In genomic region chr17:60514053-60514452, GRCh38 we compare ENCODE assay signal across 22 cellular contexts.
"Had no signal": no experiment of that assay in that cellular context is flagged by ENCODE, and none has a peak within 500 bp of the region (broad histone marks: within the 10 kb centered on the region; RNA-seq: fewer than 3 reads in every experiment).

No MANE protein-coding gene starts in this region.

- H3K4me2 ChIP-seq: hepatocyte had no signal

- H3K27me3 ChIP-seq: adrenal gland, ascending aorta, brain microvascular endothelial cell, hepatocyte, testis, upper lobe of left lung had no signal

- DNase-seq: activated CD4-positive, alpha-beta memory T cell treated with anti-CD3 and anti-CD28 coated beads for 36 hours; activated CD4-positive, alpha-beta T cell treated with anti-CD3 and anti-CD28 coated beads for 48 hours; activated effector memory CD4-positive, alpha-beta T cell treated with anti-CD3 and anti-CD28 coated beads, Interleukin-2, amount 50 U/mL, for 16 hours; activated naive CD4-positive, alpha-beta T cell treated with anti-CD3 and anti-CD28 coated beads, Interleukin-2, amount 50 U/mL, for 16 hours; adrenal gland; brain microvascular endothelial cell; caudate nucleus; effector memory CD4-positive, alpha-beta T cell; foreskin melanocyte; immature natural killer cell; kidney glomerular epithelial cell; left ventricle myocardium superior; mesenchymal stem cell; nucleus accumbens; small intestine; stimulated activated CD4-positive, alpha-beta T cell treated with anti-CD3 and anti-CD28 coated beads, Interleukin-15, amount 100 ng/mL, for 24 hours; stimulated activated naive B cell treated with anti-CD40 and anti-IgM and Interleukin-4, amounts not matched to agents 10 μg/mL and 1 μg/mL and 100 μg/mL, for 72 hours; testis had no signal

- H3K9ac ChIP-seq: parathyroid adenoma had no signal

- H3K4me3 ChIP-seq: adrenal gland, ascending aorta, hepatocyte, testis, upper lobe of left lung had no signal

- H3K27ac Mint-ChIP-seq: activated CD4-positive, alpha-beta memory T cell treated with anti-CD3 and anti-CD28 coated beads for 36 hours had no signal

- H3K9me3 ChIP-seq: adrenal gland, ascending aorta, testis, upper lobe of left lung had no signal

- H3K4me3 Mint-ChIP-seq: activated CD4-positive, alpha-beta memory T cell treated with anti-CD3 and anti-CD28 coated beads for 36 hours; immature natural killer cell; stimulated activated naive B cell treated with anti-CD40 and anti-IgM and Interleukin-4, amounts not matched to agents 10 μg/mL and 1 μg/mL and 100 μg/mL, for 72 hours had no signal

- H3K27ac ChIP-seq: adrenal gland, ascending aorta, brain microvascular endothelial cell, hepatocyte, parathyroid adenoma, testis, upper lobe of left lung had no signal

- H3K27me3 Mint-ChIP-seq: activated CD4-positive, alpha-beta memory T cell treated with anti-CD3 and anti-CD28 coated beads for 36 hours; stimulated activated naive B cell treated with anti-CD40 and anti-IgM and Interleukin-4, amounts not matched to agents 10 μg/mL and 1 μg/mL and 100 μg/mL, for 72 hours had no signal

- H3K4me1 ChIP-seq: testis had no signal

- H2AFZ ChIP-seq: hepatocyte, parathyroid adenoma had no signal

- H3K9me3 Mint-ChIP-seq: activated CD4-positive, alpha-beta memory T cell treated with anti-CD3 and anti-CD28 coated beads for 36 hours; immature natural killer cell; stimulated activated naive B cell treated with anti-CD40 and anti-IgM and Interleukin-4, amounts not matched to agents 10 μg/mL and 1 μg/mL and 100 μg/mL, for 72 hours had no signal
